ENCODE assay signal across 8 cellular contexts in genomic region chr9:35611230-35611797, GRCh38. TPM values are rescaled to one million over a fixed set of nuclear protein-coding genes. Genes with fewer than 3 reads are reported as not detected.
DNase-seq lines count a peak whose midpoint lies in the region; ATAC-seq and TF ChIP-seq lines count a peak whose summit lies in the region.

No MANE protein-coding gene starts in this region.

- H3K4me3 ChIP-seq in parathyroid adenoma (ENCODE audit: low read depth, low read length), result no peak overlapping the region

- no peaks in the 10 kb centered on the region for H3K27me3 Mint-ChIP-seq in activated T-cell treated with anti-CD3 and anti-CD28 coated beads, Interleukin-2, amount 50 U/mL, for 4 hours (ENCODE audit: low read depth)

- H3K27ac ChIP-seq in parathyroid adenoma, result no peak overlapping the region

- no peak overlapping the region for H2AFZ ChIP-seq in parathyroid adenoma

- H3K4me3 Mint-ChIP-seq in activated T-cell treated with anti-CD3 and anti-CD28 coated beads, Interleukin-2, amount 50 U/mL, for 4 hours, result no peak overlapping the region

- H3K4me2 ChIP-seq in parathyroid adenoma (ENCODE audit: low read length), result no peak overlapping the region

- H3K36me3 ChIP-seq in parathyroid adenoma (ENCODE audit: control insufficient read depth, insufficient read depth, low read length), result no peaks in the 10 kb centered on the region

- H3K9ac ChIP-seq in parathyroid adenoma, result no peak overlapping the region

- TF ChIP-seq CTCF in parathyroid adenoma (IDR thresholded peaks at IDR 0.05), result peak; percentile 47

- peaks cover 2% of the 10 kb centered on the region for H3K4me1 ChIP-seq in parathyroid adenoma

- no peaks in the 10 kb centered on the region for H3K9me3 Mint-ChIP-seq in activated T-cell treated with anti-CD3 and anti-CD28 coated beads, Interleukin-2, amount 50 U/mL, for 4 hours

- DNase-seq in Ammon's horn (ENCODE audit: low spot score) (peak; percentile 74), NCI-H82 treated with DMSO at 0.1 percent for 48 hours (lab: John Stamatoyannopoulos, UW; ENCODE audit: unreplicated experiment) (peak; percentile 27), fibroblast of the conjunctiva (ENCODE audit: low read depth) (peak; percentile 30)
- DNase-seq in activated T-cell treated with anti-CD3 and anti-CD28 coated beads, Interleukin-2, amount 50 U/mL, for 4 hours, result peak; percentile 50

- peak; percentile 47 for ATAC-seq in GM21423 (IDR thresholded peaks at IDR 0.05; ENCODE audit: unreplicated experiment)
- peak; percentile 89 to 97 for ATAC-seq in activated T-cell treated with anti-CD3 and anti-CD28 coated beads, Interleukin-2, amount 50 U/mL, for 4 hours
- ATAC-seq in HG02852 (IDR thresholded peaks at IDR 0.05; ENCODE audit: unreplicated experiment), result no peak
- ATAC-seq in GM19463 (IDR thresholded peaks at IDR 0.05; ENCODE audit: unreplicated experiment), result no peak

- no peaks in the 10 kb centered on the region for H3K9me3 ChIP-seq in parathyroid adenoma (ENCODE audit: control insufficient read depth, low read length)

- no peaks in the 10 kb centered on the region for H3K27me3 ChIP-seq in parathyroid adenoma (ENCODE audit: control insufficient read depth, insufficient read depth, low read length)

- peaks cover 27% of the 10 kb centered on the region for H3K4me1 Mint-ChIP-seq in activated T-cell treated with anti-CD3 and anti-CD28 coated beads, Interleukin-2, amount 50 U/mL, for 4 hours (ENCODE audit: low read depth)

- H3K79me2 ChIP-seq in parathyroid adenoma, result no peaks in the 10 kb centered on the region

- H3K36me3 Mint-ChIP-seq in activated T-cell treated with anti-CD3 and anti-CD28 coated beads, Interleukin-2, amount 50 U/mL, for 4 hours (ENCODE audit: insufficient read depth), result peaks cover 10% of the 10 kb centered on the region

RNA-seq across cellular contexts. Expression of gene TESK1, which starts 6.3 kb away (rescaled TPM):
- total RNA-seq in activated T-cell treated with anti-CD3 and anti-CD28 coated beads, Interleukin-2, amount 50 U/mL, for 4 hours, result 10 to 100 TPM; 42.0 to 57.1 (median 54.9) TPM

RNA-seq across cellular contexts. Expression of gene CD72, which starts 6.9 kb away (rescaled TPM):
- total RNA-seq in activated T-cell treated with anti-CD3 and anti-CD28 coated beads, Interleukin-2, amount 50 U/mL, for 4 hours, result 1 to 10 TPM; 1.8 to 4.5 (median 3.9) TPM

RNA-seq across cellular contexts. Expression of gene SIT1, which starts 39.4 kb away (rescaled TPM):
- 10 to 100 TPM; 21.8 to 23.8 (median 22.9) TPM for total RNA-seq in activated T-cell treated with anti-CD3 and anti-CD28 coated beads, Interleukin-2, amount 50 U/mL, for 4 hours

RNA-seq across cellular contexts. Expression of gene RMRP, which starts 46.5 kb away (rescaled TPM):
- total RNA-seq in activated T-cell treated with anti-CD3 and anti-CD28 coated beads, Interleukin-2, amount 50 U/mL, for 4 hours, result over 10,000 TPM; 12,907 to 15,791 (median 13,372) TPM

RNA-seq across cellular contexts. Expression of gene CCDC107, which starts 46.8 kb away (rescaled TPM):
- total RNA-seq in activated T-cell treated with anti-CD3 and anti-CD28 coated beads, Interleukin-2, amount 50 U/mL, for 4 hours, result 10 to 100 TPM; 11.1 to 12.5 (median 12.0) TPM

Comparison
In these comparisons a context has a peak if more than half of its experiments do, and no peak if none do; other contexts are left out.
1. ATAC-seq: peak in GM21423 (single experiment) and activated T-cell treated with anti-CD3 and anti-CD28 coated beads, Interleukin-2, amount 50 U/mL, for 4 hours (2 of 2); none in HG02852 (single experiment) and GM19463 (single experiment).
2. Peak in every context shown above with its lines, with median percentiles within 50 percentile points of each other: DNase-seq.